16 cellular contexts compared by ENCODE assay signal in the genomic region with DNA sequence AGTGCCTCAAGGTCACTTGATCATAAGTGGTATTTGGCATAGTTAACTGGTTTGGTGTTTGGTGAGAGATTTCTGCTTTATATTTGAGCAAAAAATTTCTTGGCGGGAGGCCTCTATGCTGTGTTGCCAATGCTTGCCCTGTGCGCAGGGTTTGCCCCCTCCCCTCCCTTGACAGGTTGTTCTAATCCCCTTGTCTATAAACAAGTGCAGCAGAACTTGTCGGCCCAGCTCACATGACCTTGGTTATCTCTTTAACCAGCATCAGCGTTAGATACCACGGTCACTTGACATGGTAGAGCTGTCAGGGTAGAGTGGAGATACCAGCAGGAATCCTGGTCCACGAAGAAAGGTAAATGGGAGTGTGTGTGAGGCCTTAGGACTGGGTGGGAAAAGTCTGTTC. TPM values are rescaled to one million over a fixed set of nuclear protein-coding genes. Genes with fewer than 3 reads are reported as not detected.
A peak's percentile ranks its signal among the peaks of the same experiment; 100 is the strongest.
DNase-seq lines count a peak whose midpoint lies in the region; ATAC-seq and TF ChIP-seq lines count a peak whose summit lies in the region.
"Had no signal": no experiment of that assay in that cellular context is flagged by ENCODE, and none has a peak within 500 bp of the region (broad histone marks: within the 10 kb centered on the region; RNA-seq: fewer than 3 reads in every experiment).

No MANE protein-coding gene starts in this region.

- peak overlapping the region in 6 of 8 donors; percentile 35 to 93 (median 73) for H3K27ac Mint-ChIP-seq in CD8-positive, alpha-beta memory T cell
- peak overlapping the region; percentile 77 to 91 (median 82) for H3K27ac Mint-ChIP-seq in immature natural killer cell
- H3K27ac Mint-ChIP-seq: activated CD8-positive, alpha-beta T cell treated with anti-CD3 and anti-CD28 coated beads for 36 hours; activated naive CD8-positive, alpha-beta T cell treated with anti-CD3 and anti-CD28 coated beads, Interleukin-2, amount 10 ng/mL, durations not matched to agents 7 days and 5 days; WTC11 had no signal

- H3K4me3 Mint-ChIP-seq in CD8-positive, alpha-beta memory T cell, result peak overlapping the region in 1 of 7 donors; percentile 15
- peak overlapping the region; percentile 51 to 81 (median 66) for H3K4me3 Mint-ChIP-seq in immature natural killer cell
- H3K4me3 Mint-ChIP-seq: activated CD8-positive, alpha-beta T cell treated with anti-CD3 and anti-CD28 coated beads for 36 hours; activated naive CD8-positive, alpha-beta T cell treated with anti-CD3 and anti-CD28 coated beads, Interleukin-2, amount 10 ng/mL, durations not matched to agents 7 days and 5 days; WTC11 had no signal

- intact Hi-C loops in body of pancreas (cut with DNase I), result no loop called here
- intact Hi-C loops in sigmoid colon (cut with DNase I), result no loop called here
- intact Hi-C loops in posterior cingulate gyrus (cut with DNase I), result no loop called here

- TF ChIP-seq POLR2A in body of pancreas (IDR thresholded peaks at IDR 0.05) (no peak), sigmoid colon (IDR thresholded peaks at IDR 0.05) (no peak)

- 6 to 19% methylated on average over 6 of the region's 6 CpGs for WGBS in body of pancreas, 2 donors
- WGBS in sigmoid colon, 2 donors, result 71 to 82% methylated on average over 6 of the region's 6 CpGs

- TF ChIP-seq EP300 in sigmoid colon (IDR thresholded peaks at IDR 0.05), result no peak

- DNase-seq in CD8-positive, alpha-beta memory T cell, result no peak
- peak; percentile 35 to 68 (median 56) for DNase-seq in body of pancreas
- no peak for DNase-seq in immature natural killer cell
- DNase-seq in sigmoid colon, result no peak
- DNase-seq in posterior cingulate gyrus, result no peak
- DNase-seq: activated CD8-positive, alpha-beta T cell treated with anti-CD3 and anti-CD28 coated beads for 36 hours; activated naive CD8-positive, alpha-beta T cell treated with anti-CD3 and anti-CD28 coated beads, Interleukin-2, amount 10 ng/mL, durations not matched to agents 7 days and 5 days; Calu3; NCI-H1694 treated with DMSO at 0.1 percent for 48 hours; right lobe of liver; stimulated activated naive CD4-positive, alpha-beta T cell; T-helper 1 cell had no signal

- no peak for TF ChIP-seq CTCF in body of pancreas (IDR thresholded peaks at IDR 0.05)
- no peak for TF ChIP-seq CTCF in sigmoid colon (IDR thresholded peaks at IDR 0.05)

- H3K4me3 ChIP-seq in CD8-positive, alpha-beta memory T cell (ENCODE audit: low read length), result no peak overlapping the region
- no peak overlapping the region for H3K4me3 ChIP-seq in body of pancreas
- no peak overlapping the region for H3K4me3 ChIP-seq in sigmoid colon
- H3K4me3 ChIP-seq: right lobe of liver, vagina had no signal

- no peaks in the 10 kb centered on the region for H3K36me3 ChIP-seq in CD8-positive, alpha-beta memory T cell (ENCODE audit: insufficient read depth, low read length)
- H3K36me3 ChIP-seq in body of pancreas (replicated peaks in 1 of 2; ENCODE audit: insufficient read depth in 1 of 2, low read depth in 2 of 2), result no peaks in the 10 kb centered on the region
- H3K36me3 ChIP-seq in sigmoid colon, result no peaks in the 10 kb centered on the region
- H3K36me3 ChIP-seq: right lobe of liver, vagina had no signal

- no peaks in the 10 kb centered on the region for H3K9me3 Mint-ChIP-seq in CD8-positive, alpha-beta memory T cell
- no peaks in the 10 kb centered on the region for H3K9me3 Mint-ChIP-seq in immature natural killer cell
- H3K9me3 Mint-ChIP-seq: activated CD8-positive, alpha-beta T cell treated with anti-CD3 and anti-CD28 coated beads for 36 hours; activated naive CD8-positive, alpha-beta T cell treated with anti-CD3 and anti-CD28 coated beads, Interleukin-2, amount 10 ng/mL, durations not matched to agents 7 days and 5 days; WTC11 had no signal

- POLR2A ChIA-PET in CD8-positive, alpha-beta memory T cell (lab: Charles Lee), result interaction anchor here (0.6 kb wide), 1 partner anchor 34 kb away, joined by 3 read pairs; no protein-coding TSS in a partner anchor

- CTCF ChIA-PET in CD8-positive, alpha-beta memory T cell (lab: Charles Lee), result interaction anchor here (1.2 to 3.3 kb wide), 4 partner anchors 13 to 71 kb away, joined by 3 to 16 read pairs (median 6); no protein-coding TSS in a partner anchor

- H3K27me3 Mint-ChIP-seq in CD8-positive, alpha-beta memory T cell, result peaks cover 0 to 1% of the 10 kb centered on the region in 2 donors
- peaks cover 0 to 4% (median 0%) of the 10 kb centered on the region in 3 donors for H3K27me3 Mint-ChIP-seq in immature natural killer cell (ENCODE audit: low read depth in 3 of 3)
- H3K27me3 Mint-ChIP-seq: activated CD8-positive, alpha-beta T cell treated with anti-CD3 and anti-CD28 coated beads for 36 hours; activated naive CD8-positive, alpha-beta T cell treated with anti-CD3 and anti-CD28 coated beads, Interleukin-2, amount 10 ng/mL, durations not matched to agents 7 days and 5 days had no signal

- H3K36me3 Mint-ChIP-seq in CD8-positive, alpha-beta memory T cell, result peaks cover 0 to 42% (median 2%) of the 10 kb centered on the region in 3 donors
- peaks cover 0 to 4% (median 0%) of the 10 kb centered on the region in 3 donors for H3K36me3 Mint-ChIP-seq in immature natural killer cell

- H3K4me1 ChIP-seq in CD8-positive, alpha-beta memory T cell (ENCODE audit: insufficient read depth, low read length), result peaks cover 57% of the 10 kb centered on the region
- H3K4me1 ChIP-seq in body of pancreas, result peaks cover 93% of the 10 kb centered on the region
- peaks cover 0 to 77% (median 57%) of the 10 kb centered on the region in 4 donors for H3K4me1 ChIP-seq in sigmoid colon

- H3K27me3 ChIP-seq in CD8-positive, alpha-beta memory T cell (ENCODE audit: insufficient read depth, low read length, poor library complexity, severe bottlenecking), result no peaks in the 10 kb centered on the region
- no peaks in the 10 kb centered on the region for H3K27me3 ChIP-seq in body of pancreas
- H3K27me3 ChIP-seq in sigmoid colon, result no peaks in the 10 kb centered on the region
- H3K27me3 ChIP-seq: right lobe of liver, vagina had no signal

- ATAC-seq in body of pancreas (peak; percentile 26), GM18517 (IDR thresholded peaks at IDR 0.05; ENCODE audit: unreplicated experiment) (no peak), HG02610 (IDR thresholded peaks at IDR 0.05; ENCODE audit: unreplicated experiment) (no peak)
- ATAC-seq: activated CD8-positive, alpha-beta T cell treated with anti-CD3 and anti-CD28 coated beads for 36 hours; right lobe of liver; WTC11 had no signal

- H3K4me1 Mint-ChIP-seq in CD8-positive, alpha-beta memory T cell, result peaks cover 58 to 86% (median 69%) of the 10 kb centered on the region in 3 donors
- H3K4me1 Mint-ChIP-seq in immature natural killer cell, result peaks cover 80 to 87% of the 10 kb centered on the region in 2 donors

- H3K9me3 ChIP-seq in CD8-positive, alpha-beta memory T cell (ENCODE audit: low read length), result no peaks in the 10 kb centered on the region
- H3K9me3 ChIP-seq in body of pancreas (no peaks in the 10 kb centered on the region), sigmoid colon (no peaks in the 10 kb centered on the region)
- H3K9me3 ChIP-seq: right lobe of liver, vagina had no signal

- no peak overlapping the region for H3K27ac ChIP-seq in CD8-positive, alpha-beta memory T cell (ENCODE audit: low read depth, low read length)
- H3K27ac ChIP-seq in body of pancreas (peak overlapping the region; percentile 64 to 76 (median 72)), sigmoid colon (peak overlapping the region in 3 of 4 donors; percentile 16 to 78 (median 27))
- H3K27ac ChIP-seq: right lobe of liver, vagina had no signal

RNA-seq across cellular contexts. Expression of a gene that starts 35.6 kb away (rescaled TPM):
- total RNA-seq in CD8-positive, alpha-beta memory T cell, result 10 to 100 TPM; 34.5 to 38.0 TPM
- polyA plus RNA-seq in CD8-positive, alpha-beta memory T cell, result 72.5 TPM
- total RNA-seq in body of pancreas (10 to 100 TPM; 32.2 to 33.9 TPM), sigmoid colon (10 to 100 TPM; 14.3 to 24.6 (median 18.2) TPM)
- polyA plus RNA-seq in immature natural killer cell (10 to 100 TPM; 28.6 to 73.8 (median 31.6) TPM), sigmoid colon (10 to 100 TPM; 25.8 to 49.3 (median 44.2) TPM)

RNA-seq across cellular contexts. Expression of a gene that starts 42.5 kb away (rescaled TPM):
- total RNA-seq in CD8-positive, alpha-beta memory T cell, result under 1 TPM; 0.11 to 0.13 TPM
- not detected for polyA plus RNA-seq in CD8-positive, alpha-beta memory T cell
- total RNA-seq in body of pancreas, result under 1 TPM; 0.26 to 0.33 TPM
- not detected for polyA plus RNA-seq in immature natural killer cell
- under 1 TPM; 0.49 to 0.83 (median 0.70) TPM for total RNA-seq in sigmoid colon
- 1 to 10 TPM in 1 of 3 donors, under 1 TPM in 2; 0.60 to 2.4 (median 0.69) TPM for polyA plus RNA-seq in sigmoid colon
- total RNA-seq: vagina had no signal

Comparison
In these comparisons a context has a peak if more than half of its experiments do, and no peak if none do; other contexts are left out.
1. DNase-seq: peak in body of pancreas (4 of 4); none in CD8-positive, alpha-beta memory T cell (0 of 5), immature natural killer cell (0 of 3), sigmoid colon (single experiment) and posterior cingulate gyrus (0 of 10).